ENCODE assay signal across 2 cellular contexts in genomic region chr22:44323140-44323790, GRCh38. TPM values are rescaled to one million over a fixed set of nuclear protein-coding genes. Genes with fewer than 3 reads are reported as not detected.
"Had no signal": no experiment of that assay in that cellular context is flagged by ENCODE, and none has a peak within 500 bp of the region (broad histone marks: within the 10 kb centered on the region; RNA-seq: fewer than 3 reads in every experiment).

No MANE protein-coding gene starts in this region.

RNA-seq across cellular contexts. Expression of gene SHISAL1, which starts 10.5 kb away (rescaled TPM):
- total RNA-seq: HFFc6, K562 had no signal
- polyA plus RNA-seq: K562 had no signal
